ENCODE assay signal across 28 cellular contexts in genomic region chr10:22824520-22824919, GRCh38.
A peak's percentile ranks its signal among the peaks of the same experiment; 100 is the strongest.
DNase-seq lines count a peak whose midpoint lies in the region; ATAC-seq and TF ChIP-seq lines count a peak whose summit lies in the region.
"Had no signal": no experiment of that assay in that cellular context is flagged by ENCODE, and none has a peak within 500 bp of the region (broad histone marks: within the 10 kb centered on the region; RNA-seq: fewer than 3 reads in every experiment).

No MANE protein-coding gene starts in this region.

- no peaks in the 10 kb centered on the region for H3K4me1 Mint-ChIP-seq in activated T-cell treated with anti-CD3 and anti-CD28 coated beads, Interleukin-2, amount 50 U/mL, for 4 hours (ENCODE audit: low read depth)
- H3K4me1 Mint-ChIP-seq: activated CD4-positive, alpha-beta memory T cell treated with anti-CD3 and anti-CD28 coated beads, Interleukin-2, amount 10 ng/mL, durations not matched to agents 7 days and 5 days had no signal

- no peaks in the 10 kb centered on the region for H3K9me3 ChIP-seq in GM23248 (ENCODE audit: low read depth)
- no peaks in the 10 kb centered on the region for H3K9me3 ChIP-seq in PC-3 (ENCODE audit: low read length)
- H3K9me3 ChIP-seq in tibial artery: no peaks in the 10 kb centered on the region
- H3K9me3 ChIP-seq: spleen, stomach, thyroid gland had no signal

- intact Hi-C loops in PC-3 (cut with micrococcal nuclease) (loop anchor here (2.0 kb wide), 1 partner anchor 200 kb away; no protein-coding TSS in a partner anchor), tibial artery (cut with DNase I; ENCODE audit: low total_unique reads) (no loop called here)

- H3K4me1 ChIP-seq in GM23248 (ENCODE audit: insufficient read depth): peaks cover 55% of the 10 kb centered on the region
- H3K4me1 ChIP-seq in PC-3 (ENCODE audit: insufficient read depth, low read length): peaks cover 62% of the 10 kb centered on the region
- H3K4me1 ChIP-seq in tibial artery: peaks cover 0 to 19% (median 2%) of the 10 kb centered on the region in 4 donors
- H3K4me1 ChIP-seq: neural progenitor cell, parathyroid adenoma, thyroid gland had no signal

- no peak for DNase-seq in GM23248
- DNase-seq in PC-3: peak; percentile 41
- no peak for DNase-seq in epithelial cell of prostate (ENCODE audit: low read depth, low spot score)
- peak; percentile 56 for DNase-seq in renal cortical epithelial cell (ENCODE audit: low read depth)
- no peak for DNase-seq in HK-2 (ENCODE audit: unreplicated experiment)
- DNase-seq in activated T-cell treated with anti-CD3 and anti-CD28 coated beads, Interleukin-2, amount 50 U/mL, for 4 hours: no peak
- DNase-seq in tibial artery: no peak
- DNase-seq: activated CD4-positive, alpha-beta memory T cell treated with anti-CD3 and anti-CD28 coated beads, Interleukin-2, amount 10 ng/mL, durations not matched to agents 7 days and 5 days; activated CD4-positive, alpha-beta T cell treated with anti-CD3 and anti-CD28 coated beads for 1 hour; activated CD8-positive, alpha-beta memory T cell treated with anti-CD3 and anti-CD28 coated beads, Interleukin-2, amount 50 U/mL, for 4 hours; activated naive CD4-positive, alpha-beta T cell treated with Interleukin-2 at 50 U/mL for 16 hours; C1 segment of cervical spinal cord; cerebellar nuclear complex; hypothalamus; mesendoderm; NCI-H1105 treated with DMSO at 0.1 percent for 48 hours; NCI-H1930; NCI-H524; NK-92 treated with Interleukin-12 subunit alpha and Interleukin-12 subunit beta, amount 100 ng/mL, for 24 hours; spleen; stomach; T-helper 2 cell; thyroid gland had no signal

- H3K27me3 ChIP-seq in GM23248 (replicated peaks; ENCODE audit: insufficient read depth) (no peaks in the 10 kb centered on the region), PC-3 (ENCODE audit: low read length) (no peaks in the 10 kb centered on the region), tibial artery (no peaks in the 10 kb centered on the region)
- H3K27me3 ChIP-seq: neural progenitor cell, spleen, stomach, thyroid gland had no signal

- H4K20me1 ChIP-seq in GM23248 (ENCODE audit: insufficient read depth) (no peaks in the 10 kb centered on the region), PC-3 (ENCODE audit: low read length) (no peaks in the 10 kb centered on the region)

- TF ChIP-seq CTCF in PC-3 (conservative IDR thresholded peaks at IDR 0.05; ENCODE audit: low read depth, low read length) (no peak), tibial artery (IDR thresholded peaks at IDR 0.05) (no peak)

- H3K4me2 ChIP-seq in GM23248 (ENCODE audit: unreplicated experiment) (peak overlapping the region; percentile 26), PC-3 (ENCODE audit: low read length) (peak overlapping the region; percentile 70)
- H3K4me2 ChIP-seq: neural progenitor cell had no signal

- H3K36me3 ChIP-seq in GM23248 (ENCODE audit: low read depth): no peaks in the 10 kb centered on the region
- H3K36me3 ChIP-seq in PC-3 (ENCODE audit: low read depth, low read length): no peaks in the 10 kb centered on the region
- H3K36me3 ChIP-seq in tibial artery: no peaks in the 10 kb centered on the region
- H3K36me3 ChIP-seq: neural progenitor cell, spleen, stomach, thyroid gland had no signal

- no peak overlapping the region for H2AFZ ChIP-seq in GM23248
- no peak overlapping the region for H2AFZ ChIP-seq in PC-3 (ENCODE audit: low read length)
- H2AFZ ChIP-seq: neural progenitor cell, parathyroid adenoma had no signal

- in situ Hi-C loops in GM23248 (cut with MboI): no loop called here

- TSS peak; percentile 84 for BruUV-seq in PC-3 (replicated peaks; lab: Mats Ljungman, UMichigan)

- CTCF ChIA-PET in PC-3 (lab: Charles Lee): no interaction called here

- POLR2A ChIA-PET in PC-3 (lab: Charles Lee; ENCODE audit: unreplicated experiment): no interaction called here

- H3K79me2 ChIP-seq in GM23248 (ENCODE audit: insufficient read depth): no peaks in the 10 kb centered on the region
- H3K79me2 ChIP-seq in PC-3 (ENCODE audit: low read length): no peaks in the 10 kb centered on the region
- H3K79me2 ChIP-seq: parathyroid adenoma had no signal

- 77 to 79% methylated on average over 3 of the region's 3 CpGs for WGBS in GM23248 (ENCODE audit: low coverage in 1 of 2, low lambda C conversion rate in 2 of 2, missing lambda C conversion rate in 2 of 2), 2 experiments

- H3K36me3 Mint-ChIP-seq in activated T-cell treated with anti-CD3 and anti-CD28 coated beads, Interleukin-2, amount 50 U/mL, for 4 hours (ENCODE audit: insufficient read depth): no peaks in the 10 kb centered on the region
- H3K36me3 Mint-ChIP-seq: neural progenitor cell had no signal

- H3K4me3 Mint-ChIP-seq in activated T-cell treated with anti-CD3 and anti-CD28 coated beads, Interleukin-2, amount 50 U/mL, for 4 hours: no peak overlapping the region
- H3K4me3 Mint-ChIP-seq: activated CD4-positive, alpha-beta memory T cell treated with anti-CD3 and anti-CD28 coated beads, Interleukin-2, amount 10 ng/mL, durations not matched to agents 7 days and 5 days; activated T-helper 1 cell treated with anti-CD3 and anti-CD28 coated beads, Interleukin-12 subunit alpha, Interleukin-12 subunit beta, Interleukin-2, Interleukin-4 antibody, amounts not matched to agents 30 ng/mL and 10 ng/mL and 1 ng/mL, durations not matched to agents 14 hours and 24 hours and 36 hours; neural progenitor cell had no signal

- H3K9ac ChIP-seq in GM23248: no peak overlapping the region
- peak overlapping the region; percentile 33 for H3K9ac ChIP-seq in PC-3 (ENCODE audit: low read length)
- H3K9ac ChIP-seq: neural progenitor cell, parathyroid adenoma had no signal

- H3K27me3 Mint-ChIP-seq in activated T-cell treated with anti-CD3 and anti-CD28 coated beads, Interleukin-2, amount 50 U/mL, for 4 hours (ENCODE audit: low read depth): peaks cover 3% of the 10 kb centered on the region

- H3F3A ChIP-seq in GM23248 (ENCODE audit: insufficient read depth) (peaks cover 51% of the 10 kb centered on the region), PC-3 (ENCODE audit: low read length, unreplicated experiment) (no peaks in the 10 kb centered on the region)

- H3K4me3 ChIP-seq in GM23248 (no peak overlapping the region), PC-3 (ENCODE audit: low read length) (no peak overlapping the region), tibial artery (no peak overlapping the region)
- H3K4me3 ChIP-seq: neural progenitor cell, spleen, stomach, thyroid gland had no signal

- H3K9me2 ChIP-seq in GM23248 (ENCODE audit: insufficient read depth) (no peaks in the 10 kb centered on the region), PC-3 (replicated peaks; ENCODE audit: low read length) (no peaks in the 10 kb centered on the region)

- H3K9me3 Mint-ChIP-seq in activated T-cell treated with anti-CD3 and anti-CD28 coated beads, Interleukin-2, amount 50 U/mL, for 4 hours: peaks cover 4% of the 10 kb centered on the region
- H3K9me3 Mint-ChIP-seq: activated CD4-positive, alpha-beta memory T cell treated with anti-CD3 and anti-CD28 coated beads, Interleukin-2, amount 10 ng/mL, durations not matched to agents 7 days and 5 days; activated T-helper 1 cell treated with anti-CD3 and anti-CD28 coated beads, Interleukin-12 subunit alpha, Interleukin-12 subunit beta, Interleukin-2, Interleukin-4 antibody, amounts not matched to agents 30 ng/mL and 10 ng/mL and 1 ng/mL, durations not matched to agents 14 hours and 24 hours and 36 hours had no signal

- H3K27ac ChIP-seq in GM23248 (peak overlapping the region; percentile 13), PC-3 (ENCODE audit: low read length) (peak overlapping the region; percentile 89), epithelial cell of prostate (peak overlapping the region; percentile 87), tibial artery (no peak overlapping the region)
- H3K27ac ChIP-seq: neural progenitor cell, parathyroid adenoma, spleen, stomach, thyroid gland had no signal

- ATAC-seq in PC-3: no peak
- ATAC-seq in activated T-cell treated with anti-CD3 and anti-CD28 coated beads, Interleukin-2, amount 50 U/mL, for 4 hours: no peak
- ATAC-seq: Right ventricle myocardium inferior, SK-N-SH treated with all-trans-retinoic acid at 6 μM for 48 hours had no signal

Comparison
In these comparisons a context has a peak if more than half of its experiments do, and no peak if none do; other contexts are left out.
1. DNase-seq: peak in PC-3 (single experiment) and renal cortical epithelial cell (single experiment); none in GM23248 (single experiment), epithelial cell of prostate (single experiment), HK-2 (single experiment), activated T-cell treated with anti-CD3 and anti-CD28 coated beads, Interleukin-2, amount 50 U/mL, for 4 hours (single experiment) and tibial artery (0 of 2).
2. H3K27ac ChIP-seq: peak in GM23248 (single experiment), PC-3 (single experiment) and epithelial cell of prostate (single experiment); none in tibial artery (0 of 2).